In the genomic region with DNA sequence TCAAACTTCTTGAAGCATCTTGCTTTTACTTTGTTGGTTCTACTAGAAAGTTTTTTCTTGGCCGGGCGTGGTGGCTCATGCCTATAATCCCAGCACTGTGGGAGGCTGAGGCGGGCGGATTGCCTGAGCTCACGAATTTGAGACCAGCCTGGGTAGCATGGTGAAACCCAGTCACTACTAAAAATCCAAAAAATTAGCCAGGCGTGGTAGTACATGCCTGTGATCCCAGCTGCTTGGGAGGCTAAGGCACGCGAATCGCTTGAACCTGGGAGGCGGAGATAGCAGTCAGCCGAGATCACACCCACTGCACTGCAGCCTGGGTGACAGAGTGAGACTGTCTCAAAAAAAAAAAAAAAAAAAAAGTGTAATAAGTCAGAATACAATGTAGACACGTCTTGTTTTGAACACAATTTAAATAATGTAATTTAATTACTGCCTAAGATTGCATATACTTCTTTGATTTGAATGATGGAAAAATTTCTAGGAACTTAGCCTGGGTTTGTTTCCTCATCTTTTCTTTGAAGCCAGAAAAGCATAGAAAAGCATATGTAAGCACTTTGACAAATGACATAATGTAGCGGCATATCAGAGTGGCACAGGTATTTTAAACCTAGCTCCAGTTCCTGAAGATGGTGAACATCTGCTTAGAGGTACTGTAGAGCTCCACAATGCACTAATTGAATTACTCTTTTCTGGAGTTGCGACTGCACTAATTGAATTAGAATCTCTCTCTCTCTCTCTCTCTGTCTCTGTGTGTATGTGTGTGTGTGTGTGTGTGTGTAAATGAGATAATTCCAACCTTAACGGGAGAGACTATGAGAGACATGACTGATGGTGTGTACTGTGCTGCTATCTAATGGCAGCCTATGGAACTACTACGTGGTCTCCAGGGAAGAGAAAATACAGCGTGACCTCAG, we compare ENCODE assay signal across 8 cellular contexts.
DNase-seq lines count a peak whose midpoint lies in the region; ATAC-seq, FAIRE-seq and TF ChIP-seq lines count a peak whose summit lies in the region.

No MANE protein-coding gene starts in this region.

- H3K9me3 ChIP-seq in SJCRH30 (replicated peaks) (no peaks in the 10 kb centered on the region), lower lobe of right lung (no peaks in the 10 kb centered on the region)

- H3K36me3 ChIP-seq in SJCRH30 (no peaks in the 10 kb centered on the region), lower lobe of right lung (no peaks in the 10 kb centered on the region)

- intact Hi-C loops in lower lobe of right lung (cut with DNase I): no loop called here

- H3K4me1 ChIP-seq in SJCRH30 (peaks cover 26% of the 10 kb centered on the region), lower lobe of right lung (no peaks in the 10 kb centered on the region)

- H3K4me3 ChIP-seq in SJCRH30 (no peak overlapping the region), lower lobe of right lung (no peak overlapping the region)

- H3K27me3 ChIP-seq in SJCRH30 (no peaks in the 10 kb centered on the region), lower lobe of right lung (ENCODE audit: low read depth) (no peaks in the 10 kb centered on the region)

- H3K27ac ChIP-seq in SJCRH30: peak overlapping the region; percentile 1; the same call in 1 of the 2 replicates
- H3K27ac ChIP-seq in lower lobe of right lung: no peak overlapping the region

- FAIRE-seq in G401.6 (lab: Jason Lieb, UNC): peak; percentile 94
- FAIRE-seq in urothelium cell line (lab: Jason Lieb, UNC): peak; percentile 89

- TF ChIP-seq CTCF in lower lobe of right lung (IDR thresholded peaks at IDR 0.05): peak; percentile 48

- DNase-seq in A172 (ENCODE audit: low spot score) (peak; percentile 74), M059J (ENCODE audit: low read depth) (peak; percentile 70), SJCRH30 (peak; percentile 77 to 94), ecto neural progenitor cell (ENCODE audit: low spot score) (peak; percentile 49), lower lobe of right lung (no peak), urothelium cell line (ENCODE audit: low spot score) (peak; percentile 72), GM19238 (ENCODE audit: insufficient read length, low spot score) (no peak)

- peak; percentile 78 to 81 for ATAC-seq in lower lobe of right lung

Comparison
In these comparisons a context has a peak if more than half of its experiments do, and no peak if none do; other contexts are left out.
1. DNase-seq: peak in A172 (single experiment), M059J (single experiment), SJCRH30 (2 of 2), ecto neural progenitor cell (single experiment) and urothelium cell line (single experiment); none in lower lobe of right lung (single experiment) and GM19238 (single experiment).